24 cellular contexts compared by ENCODE assay signal in genomic region chr20:63398744-63399514, GRCh38. TPM values are rescaled to one million over a fixed set of nuclear protein-coding genes. Genes with fewer than 3 reads are reported as not detected.
DNase-seq lines count a peak whose midpoint lies in the region; ATAC-seq, FAIRE-seq and TF ChIP-seq lines count a peak whose summit lies in the region.
"Had no signal": no experiment of that assay in that cellular context is flagged by ENCODE, and none has a peak within 500 bp of the region (broad histone marks: within the 10 kb centered on the region; RNA-seq: fewer than 3 reads in every experiment).

No MANE protein-coding gene starts in this region.

- CTCF ChIA-PET in activated CD8-positive, alpha-beta T cell treated with anti-CD3 and anti-CD28 coated beads, Interleukin-2, amount 10 ng/mL, durations not matched to agents 7 days and 5 days (lab: Charles Lee), result no interaction called here

- no peak overlapping the region for H3K27ac Mint-ChIP-seq in stimulated activated naive CD8-positive, alpha-beta T cell treated with anti-CD3 and anti-CD28 coated beads, Interleukin-15, amount 100 ng/mL, for 72 hours
- H3K27ac Mint-ChIP-seq in activated CD8-positive, alpha-beta T cell treated with anti-CD3 and anti-CD28 coated beads, Interleukin-2, amount 10 ng/mL, durations not matched to agents 7 days and 5 days, result no peak overlapping the region
- H3K27ac Mint-ChIP-seq: CD14-positive monocyte; CD4-positive, alpha-beta memory T cell; CD4-positive, CD25-positive, alpha-beta regulatory T cell; CD8-positive, alpha-beta memory T cell had no signal

- H4K8ac ChIP-seq in neuronal stem cell (ENCODE audit: low read depth, low read length), result no peak overlapping the region

- peak; percentile 46 for ATAC-seq in stimulated activated naive CD8-positive, alpha-beta T cell treated with anti-CD3 and anti-CD28 coated beads, Interleukin-15, amount 100 ng/mL, for 72 hours
- no peak for ATAC-seq in stimulated activated naive CD8-positive, alpha-beta T cell treated with anti-CD3 and anti-CD28 coated beads, Interleukin-15, Interleukin-2, amounts not matched to agents 100 U/mL and 50 U/mL, for 24 hours
- no peak for ATAC-seq in RWPE2 (ENCODE audit: low read depth)
- no peak for ATAC-seq in activated CD8-positive, alpha-beta T cell treated with anti-CD3 and anti-CD28 coated beads, Interleukin-2, amount 10 ng/mL, durations not matched to agents 7 days and 5 days

- no peak overlapping the region for H2BK15ac ChIP-seq in neuronal stem cell (ENCODE audit: low read length)

- no peak overlapping the region for H3K9ac ChIP-seq in neuronal stem cell (ENCODE audit: low read depth, low read length, poor library complexity)
- H3K9ac ChIP-seq: BLaER1 had no signal

- no peak overlapping the region for H2BK120ac ChIP-seq in neuronal stem cell (ENCODE audit: low read depth, low read length)

- H3K4ac ChIP-seq in neuronal stem cell (ENCODE audit: low read length), result no peak overlapping the region

- H3K9me3 ChIP-seq in RWPE2 (ENCODE audit: severe bottlenecking), result no peaks in the 10 kb centered on the region
- peaks cover 0 to 4% of the 10 kb centered on the region in 2 donors for H3K9me3 ChIP-seq in neuronal stem cell (replicated peaks in 1 of 2; ENCODE audit: control insufficient read depth in 2 of 2, insufficient read depth in 1 of 2, low read depth in 1 of 2, low read length in 2 of 2)
- H3K9me3 ChIP-seq: BE2C, BLaER1 had no signal

- peak overlapping the region; percentile 57 for H3K18ac ChIP-seq in neuronal stem cell (ENCODE audit: low read length)

- H3K27me3 Mint-ChIP-seq in stimulated activated naive CD8-positive, alpha-beta T cell treated with anti-CD3 and anti-CD28 coated beads, Interleukin-15, amount 100 ng/mL, for 72 hours, result peaks cover 32% of the 10 kb centered on the region
- H3K27me3 Mint-ChIP-seq in activated CD8-positive, alpha-beta T cell treated with anti-CD3 and anti-CD28 coated beads, Interleukin-2, amount 10 ng/mL, durations not matched to agents 7 days and 5 days (ENCODE audit: low read depth), result no peaks in the 10 kb centered on the region

- H3K9me3 Mint-ChIP-seq in stimulated activated naive CD8-positive, alpha-beta T cell treated with anti-CD3 and anti-CD28 coated beads, Interleukin-15, amount 100 ng/mL, for 72 hours, result no peaks in the 10 kb centered on the region
- no peaks in the 10 kb centered on the region for H3K9me3 Mint-ChIP-seq in activated CD8-positive, alpha-beta T cell treated with anti-CD3 and anti-CD28 coated beads, Interleukin-2, amount 10 ng/mL, durations not matched to agents 7 days and 5 days (ENCODE audit: insufficient read depth)
- H3K9me3 Mint-ChIP-seq: CD4-positive, alpha-beta memory T cell; CD8-positive, alpha-beta memory T cell had no signal

- H2BK5ac ChIP-seq in neuronal stem cell (ENCODE audit: low read length), result no peak overlapping the region

- no peak overlapping the region for H4K91ac ChIP-seq in neuronal stem cell (ENCODE audit: low read depth, low read length, poor library complexity)

- H3K27ac ChIP-seq in RWPE2 (ENCODE audit: poor library complexity, severe bottlenecking), result no peak overlapping the region
- H3K27ac ChIP-seq in neuronal stem cell (replicated peaks; ENCODE audit: low read length), result no peak overlapping the region
- H3K27ac ChIP-seq: BLaER1 had no signal

- no CpG with 5 or more reads among the region's 27 CpGs for WGBS in neuronal stem cell (ENCODE audit: extremely low coverage in 2 of 2, insufficient read length in 2 of 2, insufficient replicate concordance in 1 of 2), 2 donors

- H3K27me3 ChIP-seq in RWPE2 (ENCODE audit: insufficient read depth, poor library complexity, severe bottlenecking), result peaks cover 90% of the 10 kb centered on the region
- peaks cover 0 to 3% (median 0%) of the 10 kb centered on the region in 3 experiments for H3K27me3 ChIP-seq in neuronal stem cell (ENCODE audit: control insufficient read depth in 3 of 3, insufficient read depth in 3 of 3, low read depth in 1 of 3, low read length in 3 of 3)

- H3K36me3 Mint-ChIP-seq in activated CD8-positive, alpha-beta T cell treated with anti-CD3 and anti-CD28 coated beads, Interleukin-2, amount 10 ng/mL, durations not matched to agents 7 days and 5 days (ENCODE audit: low read depth), result no peaks in the 10 kb centered on the region
- H3K36me3 Mint-ChIP-seq: CD14-positive monocyte; CD4-positive, alpha-beta memory T cell; CD4-positive, CD25-positive, alpha-beta regulatory T cell; CD8-positive, alpha-beta memory T cell had no signal

- no peak overlapping the region for H3K4me2 ChIP-seq in neuronal stem cell (ENCODE audit: insufficient read depth, low read length, poor library complexity, severe bottlenecking)
- H3K4me2 ChIP-seq: BLaER1 had no signal

- H3K4me3 ChIP-seq in RWPE2 (ENCODE audit: severe bottlenecking), result no peak overlapping the region
- no peak overlapping the region for H3K4me3 ChIP-seq in neuronal stem cell (ENCODE audit: low read length in 2 of 2)
- H3K4me3 ChIP-seq: BLaER1 had no signal

- POLR2A ChIA-PET in activated CD8-positive, alpha-beta T cell treated with anti-CD3 and anti-CD28 coated beads, Interleukin-2, amount 10 ng/mL, durations not matched to agents 7 days and 5 days (lab: Charles Lee), result no interaction called here

- H3K36me3 ChIP-seq in RWPE2 (ENCODE audit: low read depth) (no peaks in the 10 kb centered on the region), neuronal stem cell (replicated peaks in 1 of 2; ENCODE audit: control insufficient read depth in 2 of 2, insufficient read depth in 2 of 2, low read length in 2 of 2) (no peaks in the 10 kb centered on the region)
- H3K36me3 ChIP-seq: BE2C, BLaER1 had no signal

- peak overlapping the region; percentile 19 for H2AK5ac ChIP-seq in neuronal stem cell (ENCODE audit: low read depth, low read length)

- peaks cover 5% of the 10 kb centered on the region for H3K79me1 ChIP-seq in neuronal stem cell (ENCODE audit: low read depth, low read length)

- no peaks in the 10 kb centered on the region for H3K4me1 Mint-ChIP-seq in stimulated activated naive CD8-positive, alpha-beta T cell treated with anti-CD3 and anti-CD28 coated beads, Interleukin-15, amount 100 ng/mL, for 72 hours
- no peaks in the 10 kb centered on the region for H3K4me1 Mint-ChIP-seq in activated CD8-positive, alpha-beta T cell treated with anti-CD3 and anti-CD28 coated beads, Interleukin-2, amount 10 ng/mL, durations not matched to agents 7 days and 5 days (ENCODE audit: low read depth)
- H3K4me1 Mint-ChIP-seq: CD14-positive monocyte; CD4-positive, alpha-beta memory T cell; CD4-positive, CD25-positive, alpha-beta regulatory T cell; CD8-positive, alpha-beta memory T cell had no signal

- peak overlapping the region; percentile 97 for H3K14ac ChIP-seq in neuronal stem cell (ENCODE audit: low read length)

- H3K23ac ChIP-seq in neuronal stem cell (ENCODE audit: low read depth, low read length, poor library complexity), result peak overlapping the region; percentile 43

- no peak overlapping the region for H2AFZ ChIP-seq in neuronal stem cell (ENCODE audit: low read length)

- H2BK12ac ChIP-seq in neuronal stem cell (ENCODE audit: low read length), result no peak overlapping the region

- TF ChIP-seq CTCF in RWPE2 (IDR thresholded peaks at IDR 0.05; ENCODE audit: poor library complexity, severe bottlenecking), result no peak
- no peak for TF ChIP-seq CTCF in D721Med (IDR thresholded peaks at IDR 0.05; ENCODE audit: insufficient read depth, missing control alignments)

- no peak for DNase-seq in stimulated activated naive CD8-positive, alpha-beta T cell treated with anti-CD3 and anti-CD28 coated beads, Interleukin-15, amount 100 ng/mL, for 72 hours
- no peak for DNase-seq in stimulated activated naive CD8-positive, alpha-beta T cell treated with anti-CD3 and anti-CD28 coated beads, Interleukin-15, Interleukin-2, amounts not matched to agents 100 U/mL and 50 U/mL, for 24 hours
- DNase-seq in RWPE2 (ENCODE audit: low spot score) (peak; percentile 88), neuronal stem cell (ENCODE audit: low spot score) (no peak), D721Med (ENCODE audit: insufficient read length, low spot score) (no peak)
- DNase-seq in activated CD8-positive, alpha-beta memory T cell treated with anti-CD3 and anti-CD28 coated beads, Interleukin-2, amount 50 U/mL, for 4 hours, result no peak
- no peak for DNase-seq in activated CD8-positive, alpha-beta T cell treated with anti-CD3 and anti-CD28 coated beads, Interleukin-2, amount 10 ng/mL, durations not matched to agents 7 days and 5 days
- DNase-seq: 8988T; ACHN; BE2C; C1 segment of cervical spinal cord; CD4-positive, alpha-beta memory T cell; CD4-positive, CD25-positive, alpha-beta regulatory T cell; CD8-positive, alpha-beta memory T cell; COR-L47; DMS79 treated with DMSO at 0.1 percent for 48 hours; GF-D8 had no signal

- FAIRE-seq in D721Med (lab: Jason Lieb, UNC), result no peak
- FAIRE-seq: A204.1, G401.6, GM12891, GM19239 had no signal

- H3K4me3 Mint-ChIP-seq in stimulated activated naive CD8-positive, alpha-beta T cell treated with anti-CD3 and anti-CD28 coated beads, Interleukin-15, amount 100 ng/mL, for 72 hours, result no peak overlapping the region
- H3K4me3 Mint-ChIP-seq in activated CD8-positive, alpha-beta T cell treated with anti-CD3 and anti-CD28 coated beads, Interleukin-2, amount 10 ng/mL, durations not matched to agents 7 days and 5 days, result no peak overlapping the region
- H3K4me3 Mint-ChIP-seq: CD14-positive monocyte; CD4-positive, alpha-beta memory T cell; CD4-positive, CD25-positive, alpha-beta regulatory T cell; CD8-positive, alpha-beta memory T cell had no signal

- no peaks in the 10 kb centered on the region for H3K4me1 ChIP-seq in RWPE2 (ENCODE audit: insufficient read depth, poor library complexity, severe bottlenecking)
- peaks cover 9 to 12% of the 10 kb centered on the region in 2 donors for H3K4me1 ChIP-seq in neuronal stem cell (ENCODE audit: control insufficient read depth in 2 of 2, insufficient read depth in 1 of 2, low read depth in 1 of 2, low read length in 2 of 2)
- H3K4me1 ChIP-seq: BE2C had no signal

RNA-seq across cellular contexts. Expression of gene CHRNA4, which starts 37.8 kb away (rescaled TPM):
- polyA plus RNA-seq in neuronal stem cell (2013, experiment 1 of 2), result 0.29 TPM
- polyA plus RNA-seq in neuronal stem cell (2013, experiment 2 of 2), result 0.19 TPM
- total RNA-seq in activated CD8-positive, alpha-beta T cell treated with anti-CD3 and anti-CD28 coated beads, Interleukin-2, amount 10 ng/mL, durations not matched to agents 7 days and 5 days, result not detected
- total RNA-seq: CD4-positive, alpha-beta memory T cell; CD4-positive, CD25-positive, alpha-beta regulatory T cell; CD8-positive, alpha-beta memory T cell had no signal
- polyA plus RNA-seq: AG04450; CD14-positive monocyte; CD4-positive, alpha-beta memory T cell; CD4-positive, CD25-positive, alpha-beta regulatory T cell; CD8-positive, alpha-beta memory T cell had no signal
